15 cellular contexts compared by ENCODE assay signal in genomic region chr17:69857412-69857835, GRCh38.
DNase-seq lines count a peak whose midpoint lies in the region; ATAC-seq, FAIRE-seq and TF ChIP-seq lines count a peak whose summit lies in the region.
"Had no signal": no experiment of that assay in that cellular context is flagged by ENCODE, and none has a peak within 500 bp of the region (broad histone marks: within the 10 kb centered on the region; RNA-seq: fewer than 3 reads in every experiment).

No MANE protein-coding gene starts in this region.

- TF ChIP-seq CTCF in gastroesophageal sphincter (IDR thresholded peaks at IDR 0.05) (no peak), suprapubic skin (IDR thresholded peaks at IDR 0.05) (no peak)

- intact Hi-C loops in activated T-helper 2 cell treated with anti-CD3 and anti-CD28 coated beads, Interferon-gamma antibody, Interleukin-2, Interleukin-4, amounts not matched to agents 10 μg/mL and 5 μg/mL and 100 μg/mL, durations not matched to agents 14 hours and 24 hours and 36 hours (cut with micrococcal nuclease): no loop called here

- no peak overlapping the region for H3K27ac Mint-ChIP-seq in activated T-helper 2 cell treated with anti-CD3 and anti-CD28 coated beads, Interferon-gamma antibody, Interleukin-2, Interleukin-4, amounts not matched to agents 10 μg/mL and 5 μg/mL and 100 μg/mL, durations not matched to agents 14 hours and 24 hours and 36 hours

- ATAC-seq in gastroesophageal sphincter: peak; percentile 65

- DNase-seq in AG08395 (ENCODE audit: low spot score) (peak; percentile 68), H54 (ENCODE audit: insufficient read length, low spot score) (no peak), SJSA1 (ENCODE audit: low read depth in 1 of 2, low spot score in 2 of 2) (peak; percentile 51 to 69), activated T-cell treated with anti-CD3 and anti-CD28 coated beads for 4 hours (no peak), GM19240 (ENCODE audit: insufficient read length, low spot score) (no peak), suprapubic skin (ENCODE audit: low spot score in 2 of 2) (no peak)
- DNase-seq in activated T-helper 2 cell treated with anti-CD3 and anti-CD28 coated beads, Interferon-gamma antibody, Interleukin-2, Interleukin-4, amounts not matched to agents 10 μg/mL and 5 μg/mL and 100 μg/mL, durations not matched to agents 14 hours and 24 hours and 36 hours (ENCODE audit: low spot score): no peak
- DNase-seq: activated CD8-positive, alpha-beta memory T cell treated with anti-CD3 and anti-CD28 coated beads, Interleukin-2, amount 50 U/mL, for 4 hours; NCI-H146; occipital lobe; stimulated activated naive CD4-positive, alpha-beta T cell treated with Interleukin-2 at 50 U/mL for 16 hours had no signal

- no peak overlapping the region for H3K4me3 ChIP-seq in SJSA1
- H3K4me3 ChIP-seq in gastroesophageal sphincter: no peak overlapping the region
- no peak overlapping the region for H3K4me3 ChIP-seq in suprapubic skin
- H3K4me3 ChIP-seq: BLaER1 treated with 17β-estradiol and CSF1 and Interleukin-3, amounts not matched to agents 10 nM and 100 nM had no signal

- H3K4me1 Mint-ChIP-seq in activated T-helper 2 cell treated with anti-CD3 and anti-CD28 coated beads, Interferon-gamma antibody, Interleukin-2, Interleukin-4, amounts not matched to agents 10 μg/mL and 5 μg/mL and 100 μg/mL, durations not matched to agents 14 hours and 24 hours and 36 hours (ENCODE audit: low read depth): no peaks in the 10 kb centered on the region

- no peaks in the 10 kb centered on the region for H3K27me3 Mint-ChIP-seq in activated T-helper 2 cell treated with anti-CD3 and anti-CD28 coated beads, Interferon-gamma antibody, Interleukin-2, Interleukin-4, amounts not matched to agents 10 μg/mL and 5 μg/mL and 100 μg/mL, durations not matched to agents 14 hours and 24 hours and 36 hours (ENCODE audit: low read depth)

- H3K27me3 ChIP-seq in SJSA1 (replicated peaks) (no peaks in the 10 kb centered on the region), gastroesophageal sphincter (no peaks in the 10 kb centered on the region), suprapubic skin (no peaks in the 10 kb centered on the region)
- H3K27me3 ChIP-seq: BLaER1 treated with 17β-estradiol and CSF1 and Interleukin-3, amounts not matched to agents 10 nM and 100 nM had no signal

- peak; percentile 98 for FAIRE-seq in H54 (lab: Jason Lieb, UNC)
- FAIRE-seq: GM19239 had no signal

- TF ChIP-seq EP300 in gastroesophageal sphincter (IDR thresholded peaks at IDR 0.05) (no peak), suprapubic skin (IDR thresholded peaks at IDR 0.05) (no peak)

- H3K9me3 ChIP-seq in SJSA1 (replicated peaks) (no peaks in the 10 kb centered on the region), gastroesophageal sphincter (peaks cover 0 to 27% (median 0%) of the 10 kb centered on the region in 3 donors), suprapubic skin (no peaks in the 10 kb centered on the region)

- TF ChIP-seq POLR2A in H54 (IDR thresholded peaks at IDR 0.05; ENCODE audit: low read depth, low read length) (no peak), gastroesophageal sphincter (IDR thresholded peaks at IDR 0.05) (no peak), suprapubic skin (IDR thresholded peaks at IDR 0.05) (no peak)

- peaks cover 8% of the 10 kb centered on the region for H3K9me3 Mint-ChIP-seq in activated T-helper 2 cell treated with anti-CD3 and anti-CD28 coated beads, Interferon-gamma antibody, Interleukin-2, Interleukin-4, amounts not matched to agents 10 μg/mL and 5 μg/mL and 100 μg/mL, durations not matched to agents 14 hours and 24 hours and 36 hours

- no peaks in the 10 kb centered on the region for H3K36me3 Mint-ChIP-seq in activated T-helper 2 cell treated with anti-CD3 and anti-CD28 coated beads, Interferon-gamma antibody, Interleukin-2, Interleukin-4, amounts not matched to agents 10 μg/mL and 5 μg/mL and 100 μg/mL, durations not matched to agents 14 hours and 24 hours and 36 hours (ENCODE audit: low read depth)

- H3K4me3 Mint-ChIP-seq in activated T-helper 2 cell treated with anti-CD3 and anti-CD28 coated beads, Interferon-gamma antibody, Interleukin-2, Interleukin-4, amounts not matched to agents 10 μg/mL and 5 μg/mL and 100 μg/mL, durations not matched to agents 14 hours and 24 hours and 36 hours (ENCODE audit: low read depth): no peak overlapping the region

- H3K36me3 ChIP-seq in SJSA1 (no peaks in the 10 kb centered on the region), gastroesophageal sphincter (no peaks in the 10 kb centered on the region), suprapubic skin (no peaks in the 10 kb centered on the region)
- H3K36me3 ChIP-seq: BLaER1 treated with 17β-estradiol and CSF1 and Interleukin-3, amounts not matched to agents 10 nM and 100 nM had no signal

- peaks cover 14% of the 10 kb centered on the region for H3K4me1 ChIP-seq in SJSA1 (replicated peaks)
- H3K4me1 ChIP-seq in gastroesophageal sphincter: peaks cover 0 to 10% (median 0%) of the 10 kb centered on the region in 3 donors
- peaks cover 3% of the 10 kb centered on the region for H3K4me1 ChIP-seq in suprapubic skin

- peak overlapping the region; percentile 20 for H3K27ac ChIP-seq in SJSA1
- H3K27ac ChIP-seq in gastroesophageal sphincter: no peak overlapping the region
- H3K27ac ChIP-seq in suprapubic skin: no peak overlapping the region
- H3K27ac ChIP-seq: BLaER1 treated with 17β-estradiol and CSF1 and Interleukin-3, amounts not matched to agents 10 nM and 100 nM; HL-60 had no signal

Comparison
In these comparisons a context has a peak if more than half of its experiments do, and no peak if none do; other contexts are left out.
1. DNase-seq: peak in AG08395 (single experiment) and SJSA1 (2 of 2); none in H54 (single experiment), activated T-cell treated with anti-CD3 and anti-CD28 coated beads for 4 hours (single experiment), activated T-helper 2 cell treated with anti-CD3 and anti-CD28 coated beads, Interferon-gamma antibody, Interleukin-2, Interleukin-4, amounts not matched to agents 10 μg/mL and 5 μg/mL and 100 μg/mL, durations not matched to agents 14 hours and 24 hours and 36 hours (single experiment), GM19240 (single experiment) and suprapubic skin (0 of 2).